23 cellular contexts compared by ENCODE assay signal in genomic region chr6:14540276-14540675, GRCh38.
DNase-seq lines count a peak whose midpoint lies in the region; ATAC-seq and TF ChIP-seq lines count a peak whose summit lies in the region.
"Had no signal": no experiment of that assay in that cellular context is flagged by ENCODE, and none has a peak within 500 bp of the region (broad histone marks: within the 10 kb centered on the region; RNA-seq: fewer than 3 reads in every experiment).

No MANE protein-coding gene starts in this region.

- H3K27ac ChIP-seq in fibroblast of lung (ENCODE audit: insufficient read depth, low read length) (no peak overlapping the region), prostate gland (no peak overlapping the region)
- H3K27ac ChIP-seq: adrenal gland had no signal

- no peaks in the 10 kb centered on the region for H3K36me3 ChIP-seq in MG63
- H3K36me3 ChIP-seq in fibroblast of lung (ENCODE audit: control insufficient read depth, insufficient read depth, low read length), result no peaks in the 10 kb centered on the region
- H3K36me3 ChIP-seq in prostate gland, result no peaks in the 10 kb centered on the region
- H3K36me3 ChIP-seq: adrenal gland, HAP-1 had no signal

- H3K9ac ChIP-seq in fibroblast of lung (ENCODE audit: insufficient read depth, low read length), result no peak overlapping the region

- H3K9me3 ChIP-seq in MG63 (peaks cover 2% of the 10 kb centered on the region; the same call in 1 of the 2 replicates), fibroblast of lung (ENCODE audit: control insufficient read depth, insufficient read depth, low read depth, low read length) (no peaks in the 10 kb centered on the region), prostate gland (no peaks in the 10 kb centered on the region)
- H3K9me3 ChIP-seq: HAP-1 had no signal

- DNase-seq in Daoy (ENCODE audit: low read depth), result peak; percentile 59
- DNase-seq in MG63, result peak; percentile 98
- DNase-seq in fibroblast of lung (ENCODE audit: low read depth in 2 of 2), result peak; percentile 41 to 84
- peak; percentile 60 for DNase-seq in prostate gland (ENCODE audit: low spot score)
- DNase-seq: activated CD4-positive, alpha-beta T cell treated with anti-CD3 and anti-CD28 coated beads, Interleukin-2, amount 10 ng/mL, durations not matched to agents 24 days and 14 days; activated effector memory CD4-positive, alpha-beta T cell treated with anti-CD3 and anti-CD28 coated beads, Interleukin-2, amount 50 U/mL, for 16 hours; adrenal gland; CD4-positive, alpha-beta T cell; DMS153; endodermal cell; hippocampal formation; KG1; kidney; natural killer cell; NCI-H1092; NCI-H2029; NCI-H446; stimulated activated CD4-positive, alpha-beta T cell treated with anti-CD3 and anti-CD28 coated beads, Interleukin-4, amount 100 ng/mL, for 4 hours had no signal

- H3K79me2 ChIP-seq in fibroblast of lung (ENCODE audit: control insufficient read depth, insufficient read depth, low read length), result no peaks in the 10 kb centered on the region

- no peak overlapping the region for H3K4me2 ChIP-seq in fibroblast of lung (ENCODE audit: extremely low read depth, insufficient read depth, low read length)

- no peak for ATAC-seq in HG03432 (IDR thresholded peaks at IDR 0.05; ENCODE audit: unreplicated experiment)
- no peak for ATAC-seq in HG03196 (IDR thresholded peaks at IDR 0.05; ENCODE audit: unreplicated experiment)
- ATAC-seq in GM19328 (IDR thresholded peaks at IDR 0.05; ENCODE audit: unreplicated experiment), result no peak
- ATAC-seq in HG02571 (IDR thresholded peaks at IDR 0.05; ENCODE audit: unreplicated experiment), result no peak
- ATAC-seq: natural killer cell had no signal

- H2AFZ ChIP-seq in fibroblast of lung (ENCODE audit: low read length), result no peak overlapping the region

- no peak overlapping the region for H3K4me3 ChIP-seq in MG63
- no peak overlapping the region for H3K4me3 ChIP-seq in fibroblast of lung (replicated peaks in 1 of 4; ENCODE audit: control extremely low read depth in 1 of 4, insufficient read depth in 1 of 4, low read depth in 3 of 4, low read length in 4 of 4)
- H3K4me3 ChIP-seq in prostate gland, result no peak overlapping the region
- H3K4me3 ChIP-seq: adrenal gland, HAP-1 had no signal

- 47% methylated on average over 5 of the region's 5 CpGs for WGBS in prostate gland

- TF ChIP-seq CTCF in fibroblast of lung (conservative IDR thresholded peaks at IDR 0.05 in 1 of 2, IDR thresholded peaks at IDR 0.05 in 1 of 2; ENCODE audit: low read depth in 1 of 2, low read length in 2 of 2), result no peak
- TF ChIP-seq CTCF in prostate gland (IDR thresholded peaks at IDR 0.05), result no peak

- intact Hi-C loops in prostate gland (cut with DNase I), result no loop called here

- no peaks in the 10 kb centered on the region for H4K20me1 ChIP-seq in fibroblast of lung (ENCODE audit: control insufficient read depth, extremely low read depth, insufficient read depth, low read length)

- H3K4me1 ChIP-seq in fibroblast of lung (ENCODE audit: control insufficient read depth, extremely low read depth, insufficient read depth, low read length) (no peaks in the 10 kb centered on the region), prostate gland (replicated peaks) (no peaks in the 10 kb centered on the region)
- H3K4me1 ChIP-seq: adrenal gland, HAP-1 had no signal

- H3K27me3 ChIP-seq in MG63 (no peaks in the 10 kb centered on the region), fibroblast of lung (ENCODE audit: control insufficient read depth, insufficient read depth, low read length) (no peaks in the 10 kb centered on the region), prostate gland (replicated peaks; ENCODE audit: insufficient read depth) (no peaks in the 10 kb centered on the region)
- H3K27me3 ChIP-seq: adrenal gland had no signal

- no peak for TF ChIP-seq POLR2A in prostate gland (IDR thresholded peaks at IDR 0.05)
